Comparison of ENCODE assay signal across 1 cellular context in genomic region chr11:123564225-123564624, GRCh38.
TF ChIP-seq lines count a peak whose summit lies in the region.

No MANE protein-coding gene starts in this region.

TF ChIP-seq in GM23338, 12 proteins besides CTCF, POLR2A, EP300 and RAD21 (continued from another document):
- TF ChIP-seq ZNF462 (CRISPR knock-in tag; IDR thresholded peaks at IDR 0.05) (no peak), CREB1 (CRISPR knock-in tag; IDR thresholded peaks at IDR 0.05; ENCODE audit: low read depth) (no peak), ZNF331 (CRISPR knock-in tag; IDR thresholded peaks at IDR 0.05; ENCODE audit: low read depth) (no peak), EZH2 (IDR thresholded peaks at IDR 0.05; ENCODE audit: low read depth, unreplicated experiment) (no peak), NANOG (IDR thresholded peaks at IDR 0.05; ENCODE audit: borderline replicate concordance) (no peak), POLR2AphosphoS5 (IDR thresholded peaks at IDR 0.05; ENCODE audit: low read depth) (no peak), STAT1 (IDR thresholded peaks at IDR 0.05; ENCODE audit: unreplicated experiment) (no peak)
